Comparison of ENCODE assay signal across 8 cellular contexts in genomic region chr20:44089987-44090674, GRCh38.
DNase-seq lines count a peak whose midpoint lies in the region; TF ChIP-seq lines count a peak whose summit lies in the region.

No MANE protein-coding gene starts in this region.

- peak; percentile 27 for DNase-seq in stimulated activated CD4-positive, alpha-beta T cell treated with anti-CD3 and anti-CD28 coated beads, Interleukin-15, amount 100 ng/mL, for 24 hours
- DNase-seq in stimulated activated CD4-positive, alpha-beta T cell treated with anti-CD3 and anti-CD28 coated beads, Interleukin-12 subunit alpha, Interleukin-12 subunit beta, amount 100 ng/mL, for 4 hours = no peak
- DNase-seq in NCI-H510A (lab: John Stamatoyannopoulos, UW) (peak; percentile 66), fibroblast of mammary gland (ENCODE audit: low read depth) (peak; percentile 80), cerebellum (ENCODE audit: low spot score) (no peak), NCI-H187 treated with DMSO at 0.1 percent for 48 hours (lab: John Stamatoyannopoulos, UW) (no peak), COR-L47 (lab: John Stamatoyannopoulos, UW) (no peak)
- DNase-seq in stimulated activated CD8-positive, alpha-beta memory T cell treated with anti-CD3 and anti-CD28 coated beads, Interleukin-4, amount 100 ng/mL, for 48 hours = no peak

- no peak for TF ChIP-seq CTCF in fibroblast of mammary gland (conservative IDR thresholded peaks at IDR 0.05; ENCODE audit: control insufficient read depth, insufficient read depth, low read depth, low read length)

- H3K4me3 ChIP-seq in fibroblast of mammary gland (ENCODE audit: control insufficient read depth, low read depth, low read length) = no peak overlapping the region

Comparison
In these comparisons a context has a peak if more than half of its experiments do, and no peak if none do; other contexts are left out.
1. DNase-seq: peak in stimulated activated CD4-positive, alpha-beta T cell treated with anti-CD3 and anti-CD28 coated beads, Interleukin-15, amount 100 ng/mL, for 24 hours (single experiment), NCI-H510A (single experiment) and fibroblast of mammary gland (single experiment); none in stimulated activated CD4-positive, alpha-beta T cell treated with anti-CD3 and anti-CD28 coated beads, Interleukin-12 subunit alpha, Interleukin-12 subunit beta, amount 100 ng/mL, for 4 hours (single experiment), cerebellum (single experiment), stimulated activated CD8-positive, alpha-beta memory T cell treated with anti-CD3 and anti-CD28 coated beads, Interleukin-4, amount 100 ng/mL, for 48 hours (single experiment), NCI-H187 treated with DMSO at 0.1 percent for 48 hours (single experiment) and COR-L47 (single experiment).